7 cellular contexts compared by ENCODE assay signal in genomic region chr17:7839199-7839889, GRCh38. TPM values are rescaled to one million over a fixed set of nuclear protein-coding genes. Genes with fewer than 3 reads are reported as not detected.
DNase-seq lines count a peak whose midpoint lies in the region; ATAC-seq and TF ChIP-seq lines count a peak whose summit lies in the region.

No MANE protein-coding gene starts in this region.

- no peak for TF ChIP-seq CTCF in IMR-90 (conservative IDR thresholded peaks at IDR 0.05; ENCODE audit: low read depth, low read length)
- no peak for TF ChIP-seq CTCF in VCaP (conservative IDR thresholded peaks at IDR 0.05)

- H3K27ac Mint-ChIP-seq in stimulated activated effector memory CD8-positive, alpha-beta T cell treated with anti-CD3 and anti-CD28 coated beads, Interleukin-12 subunit alpha, Interleukin-12 subunit beta, amount 100 ng/mL, for 72 hours = peak overlapping the region; percentile 84

- H3K9me1 ChIP-seq in IMR-90 (ENCODE audit: insufficient read depth, low read length) = peaks cover 9% of the 10 kb centered on the region; the same call in 1 of the 2 replicates

- no peaks in the 10 kb centered on the region for H3K9me3 Mint-ChIP-seq in stimulated activated effector memory CD8-positive, alpha-beta T cell treated with anti-CD3 and anti-CD28 coated beads, Interleukin-12 subunit alpha, Interleukin-12 subunit beta, amount 100 ng/mL, for 72 hours

- in situ Hi-C loops in IMR-90 (cut with MboI; ENCODE audit: low sequenced_read_pairs) = no loop called here

- H3K27me3 ChIP-seq in IMR-90 (ENCODE audit: control insufficient read depth, insufficient read depth, low read length) = no peaks in the 10 kb centered on the region

- 64% methylated on average over 2 of the region's 6 CpGs; no CpG with 5 or more reads in 1 of the 2 experiments for WGBS in IMR-90 (ENCODE audit: extremely low coverage in 2 of 2, insufficient read length in 1 of 2), 2 experiments

- peak overlapping the region; percentile 91 for H3K4me2 ChIP-seq in IMR-90 (ENCODE audit: low read depth, low read length)

- POLR2A ChIA-PET in IMR-90 (lab: Charles Lee; ENCODE audit: unreplicated experiment) = no interaction called here

- H3K4me1 ChIP-seq in IMR-90 (ENCODE audit: control insufficient read depth, insufficient read depth, low read length) = peaks cover 19% of the 10 kb centered on the region

- peak overlapping the region; percentile 99 for H3K4me3 Mint-ChIP-seq in stimulated activated effector memory CD8-positive, alpha-beta T cell treated with anti-CD3 and anti-CD28 coated beads, Interleukin-12 subunit alpha, Interleukin-12 subunit beta, amount 100 ng/mL, for 72 hours

- H3K36me3 ChIP-seq in IMR-90 (ENCODE audit: control insufficient read depth, insufficient read depth, low read length) = peaks cover 8% of the 10 kb centered on the region; the same call in 1 of the 2 replicates

- H2BK20ac ChIP-seq in IMR-90 (ENCODE audit: low read depth, low read length) = peak overlapping the region; percentile 72; the same call in 1 of the 2 replicates

- BruUV-seq in IMR-90 (replicated peaks; lab: Mats Ljungman, UMichigan) = no TSS peak

- intact Hi-C loops in IMR-90 (cut with micrococcal nuclease) (loop anchor here (5.0 kb wide), 1 partner anchor 487 kb away; the partner anchor contains the start of gene KCTD11), left ventricle myocardium superior (cut with micrococcal nuclease) (no loop called here)

- dilution Hi-C loops in IMR-90 (cut with HindIII; ENCODE audit: low sequenced_read_pairs, unreplicated experiment) = no loop called here

- peaks cover 59% of the 10 kb centered on the region for H4K20me1 ChIP-seq in IMR-90 (ENCODE audit: insufficient read depth, low read length)

- TF ChIP-seq POLR2A in IMR-90 (IDR thresholded peaks at IDR 0.05; ENCODE audit: low read depth, low read length) = peak; percentile 4; the same call in 1 of the 2 replicates

- peak overlapping the region; percentile 85; the same call in 1 of the 2 replicates for H3K14ac ChIP-seq in IMR-90 (replicated peaks; ENCODE audit: low read depth, low read length)

- no peak for TF ChIP-seq RAD21 in IMR-90 (IDR thresholded peaks at IDR 0.05; ENCODE audit: low read length)

- ATAC-seq in IMR-90 (ENCODE audit: low read depth) = no peak
- ATAC-seq in left ventricle myocardium superior = no peak
- ATAC-seq in stimulated activated effector memory CD8-positive, alpha-beta T cell treated with anti-CD3 and anti-CD28 coated beads, Interleukin-12 subunit alpha, Interleukin-12 subunit beta, amount 100 ng/mL, for 72 hours = no peak
- no peak for ATAC-seq in GM19455 (IDR thresholded peaks at IDR 0.05; ENCODE audit: unreplicated experiment)

- peaks cover 38% of the 10 kb centered on the region for H3K36me3 Mint-ChIP-seq in stimulated activated effector memory CD8-positive, alpha-beta T cell treated with anti-CD3 and anti-CD28 coated beads, Interleukin-12 subunit alpha, Interleukin-12 subunit beta, amount 100 ng/mL, for 72 hours

- no peaks in the 10 kb centered on the region for H3K9me3 ChIP-seq in IMR-90 (ENCODE audit: control insufficient read depth, insufficient read depth, low read length)

- peak overlapping the region; percentile 36; the same call in 1 of the 2 replicates for H3K4me3 ChIP-seq in IMR-90 (ENCODE audit: insufficient read depth, low read depth, low read length)

- H4K91ac ChIP-seq in IMR-90 (ENCODE audit: insufficient read depth, low read depth, low read length) = peak overlapping the region; percentile 78

- H3K4ac ChIP-seq in IMR-90 (ENCODE audit: low read depth, low read length) = peak overlapping the region; percentile 88

- H3K23ac ChIP-seq in IMR-90 (ENCODE audit: low read depth, low read length) = peak overlapping the region; percentile 69

- H4K8ac ChIP-seq in IMR-90 (ENCODE audit: low read depth in 2 of 2, low read length in 2 of 2) = peak overlapping the region; percentile 17 to 65; a peak in 3 of 4 replicates

- H2BK5ac ChIP-seq in IMR-90 (ENCODE audit: low read depth, low read length, poor library complexity, severe bottlenecking) = no peak overlapping the region

- H3K4me1 Mint-ChIP-seq in stimulated activated effector memory CD8-positive, alpha-beta T cell treated with anti-CD3 and anti-CD28 coated beads, Interleukin-12 subunit alpha, Interleukin-12 subunit beta, amount 100 ng/mL, for 72 hours = peaks cover 79% of the 10 kb centered on the region

- H2BK120ac ChIP-seq in IMR-90 (ENCODE audit: low read depth, low read length) = peak overlapping the region; percentile 91

- peak overlapping the region; percentile 5; the same call in 1 of the 2 replicates for H4K5ac ChIP-seq in IMR-90 (ENCODE audit: low read depth, low read length)

- 0 out of 3 replicates have a peak overlapping the region, but pooled peaks have one; percentile 15 for H2BK15ac ChIP-seq in IMR-90 (ENCODE audit: low read depth, low read length)

- H3K27ac ChIP-seq in IMR-90 (ENCODE audit: insufficient read depth, low read length) (peak overlapping the region; percentile 81), VCaP (peak overlapping the region; percentile 48)

- H2AFZ ChIP-seq in IMR-90 (replicated peaks; ENCODE audit: low read length, poor library complexity) = no peak overlapping the region

- peak overlapping the region; percentile 20; the same call in 1 of the 2 replicates for H3K18ac ChIP-seq in IMR-90 (ENCODE audit: low read depth, low read length)

- peaks cover 19 to 73% of the 10 kb centered on the region in 2 experiments for H3K79me1 ChIP-seq in IMR-90 (ENCODE audit: low read depth in 1 of 2, low read length in 2 of 2)

- H3K56ac ChIP-seq in IMR-90 (ENCODE audit: extremely low read depth, insufficient read depth, low read length) = no peak overlapping the region; the same call in 1 of the 2 replicates

- H2AK5ac ChIP-seq in IMR-90 (ENCODE audit: low read depth, low read length) = peak overlapping the region; percentile 95

- DNase-seq in IMR-90 = no peak
- peak; percentile 29 for DNase-seq in left ventricle myocardium superior
- no peak for DNase-seq in stimulated activated effector memory CD8-positive, alpha-beta T cell treated with anti-CD3 and anti-CD28 coated beads, Interleukin-12 subunit alpha, Interleukin-12 subunit beta, amount 100 ng/mL, for 72 hours (ENCODE audit: low spot score in 2 of 2)
- DNase-seq in GM03348 (ENCODE audit: low spot score) = no peak
- no peak for DNase-seq in HuH-7 (ENCODE audit: low spot score)

- H2AK9ac ChIP-seq in IMR-90 (replicated peaks; ENCODE audit: low read depth, low read length, poor library complexity) = peak overlapping the region; percentile 60

- CTCF ChIA-PET in IMR-90 (lab: Yijun Ruan, JAX) = interaction anchor here (1.0 to 3.4 kb wide), 2 partner anchors 11 to 18 kb away, joined by 3 to 10 read pairs; partner anchors contain the start of gene NAA38

- H3K9ac ChIP-seq in IMR-90 (ENCODE audit: low read depth, low read length) = peak overlapping the region; percentile 70

TF ChIP-seq in IMR-90, 13 proteins besides CTCF, POLR2A, EP300 and RAD21 (continues in another document):
- TF ChIP-seq CEBPB (IDR thresholded peaks at IDR 0.05; ENCODE audit: low read depth, low read length) = no peak
- no peak for TF ChIP-seq BHLHE40 (IDR thresholded peaks at IDR 0.05; ENCODE audit: low read depth, low read length)
- no peak for TF ChIP-seq MXI1 (IDR thresholded peaks at IDR 0.05; ENCODE audit: borderline replicate concordance, low read depth, low read length)
- TF ChIP-seq NFE2L2 (IDR thresholded peaks at IDR 0.05; ENCODE audit: low read depth, low read length) = no peak
- no peak for TF ChIP-seq MAFK (IDR thresholded peaks at IDR 0.05; ENCODE audit: low read depth, low read length)
- TF ChIP-seq MAZ (IDR thresholded peaks at IDR 0.05; ENCODE audit: borderline replicate concordance, low read depth, low read length) = no peak
- TF ChIP-seq RCOR1 (IDR thresholded peaks at IDR 0.05; ENCODE audit: insufficient replicate concordance, low read length) = no peak
- TF ChIP-seq CHD1 (IDR thresholded peaks at IDR 0.05; ENCODE audit: low read depth, low read length) = no peak
- TF ChIP-seq FOS (IDR thresholded peaks at IDR 0.05; ENCODE audit: low read depth, low read length) = no peak
- TF ChIP-seq USF2 (IDR thresholded peaks at IDR 0.05; ENCODE audit: low read depth, low read length) = no peak

RNA-seq across cellular contexts. Expression of gene KDM6B, which starts 5.3 kb away (rescaled TPM):
- total RNA-seq in IMR-90 (2012; rRNA removed) (0.72 and 1.1 TPM in 2 replicates), left ventricle myocardium superior (28.1 TPM)
- 3.5 and 4.5 TPM in 2 replicates for polyA plus RNA-seq in IMR-90 (2012; rRNA removed)
- polyA plus RNA-seq in IMR-90 (2012; cell fraction: cytosol; rRNA removed) = 2.7 and 3.6 TPM in 2 replicates
- polyA plus RNA-seq in IMR-90 (2012; cell fraction: nucleus; rRNA removed; ENCODE audit: low replicate concordance) = 18.3 and 20.0 TPM in 2 replicates

RNA-seq across cellular contexts. Expression of gene TMEM88, which starts 15.5 kb away (rescaled TPM):
- total RNA-seq in IMR-90 (2012; rRNA removed) (not detected in 2 replicates), left ventricle myocardium superior (32.6 TPM)
- polyA plus RNA-seq in IMR-90 (2012; rRNA removed) = 1.9 and 2.1 TPM in 2 replicates
- 0.63 and 0.79 TPM in 2 replicates for polyA plus RNA-seq in IMR-90 (2012; cell fraction: cytosol; rRNA removed)
- polyA plus RNA-seq in IMR-90 (2012; cell fraction: nucleus; rRNA removed; ENCODE audit: low replicate concordance) = 16.9 and 24.1 TPM in 2 replicates

RNA-seq across cellular contexts. Expression of gene NAA38, which starts 18.0 kb away (rescaled TPM):
- total RNA-seq in IMR-90 (2012; rRNA removed) (40.7 and 62.2 TPM in 2 replicates), left ventricle myocardium superior (93.2 TPM)
- polyA plus RNA-seq in IMR-90 (2012; rRNA removed) = 76.8 and 122 TPM in 2 replicates
- 125 and 183 TPM in 2 replicates for polyA plus RNA-seq in IMR-90 (2012; cell fraction: cytosol; rRNA removed)
- polyA plus RNA-seq in IMR-90 (2012; cell fraction: nucleus; rRNA removed; ENCODE audit: low replicate concordance) = 34.7 and 54.0 TPM in 2 replicates

RNA-seq across cellular contexts. Expression of gene CYB5D1, which starts 18.5 kb away (rescaled TPM):
- 10.8 and 11.1 TPM in 2 replicates for total RNA-seq in IMR-90 (2012; rRNA removed)
- polyA plus RNA-seq in IMR-90 (2012; rRNA removed) = 7.0 and 8.8 TPM in 2 replicates
- 3.4 and 4.3 TPM in 2 replicates for polyA plus RNA-seq in IMR-90 (2012; cell fraction: cytosol; rRNA removed)
- polyA plus RNA-seq in IMR-90 (2012; cell fraction: nucleus; rRNA removed; ENCODE audit: low replicate concordance) = 9.7 and 19.2 TPM in 2 replicates
- 25.6 TPM for total RNA-seq in left ventricle myocardium superior

RNA-seq across cellular contexts. Expression of gene CHD3, which starts 49.2 kb away (rescaled TPM):
- total RNA-seq in IMR-90 (2012; rRNA removed) (67.2 and 78.1 TPM in 2 replicates), left ventricle myocardium superior (13.1 TPM)
- 55.1 and 65.4 TPM in 2 replicates for polyA plus RNA-seq in IMR-90 (2012; rRNA removed)
- 53.4 and 59.5 TPM in 2 replicates for polyA plus RNA-seq in IMR-90 (2012; cell fraction: cytosol; rRNA removed)
- polyA plus RNA-seq in IMR-90 (2012; cell fraction: nucleus; rRNA removed; ENCODE audit: low replicate concordance) = 202 and 231 TPM in 2 replicates

Comparison
In these comparisons a context has a peak if more than half of its experiments do, and no peak if none do; other contexts are left out.
1. RNA of gene KDM6B, which starts 5.3 kb away (total RNA-seq): 28.1 TPM in left ventricle myocardium superior (single experiment); 0.72 to 1.1 TPM in IMR-90; every median in the first group is over 10 times any median in the second.
2. RNA of gene TMEM88, which starts 15.5 kb away (total RNA-seq): 32.6 TPM in left ventricle myocardium superior (single experiment); not detected in IMR-90; every median in the first group is over 10 times any median in the second.